ENCODE assay signal across 23 cellular contexts in genomic region chr6:24252215-24252614, GRCh38.
"Had no signal": no experiment of that assay in that cellular context is flagged by ENCODE, and none has a peak within 500 bp of the region (broad histone marks: within the 10 kb centered on the region; RNA-seq: fewer than 3 reads in every experiment).

No MANE protein-coding gene starts in this region.

- DNase-seq: activated CD4-positive, alpha-beta T cell treated with anti-CD3 and anti-CD28 coated beads for 4 hours; activated CD4-positive, alpha-beta T cell treated with anti-CD3 and anti-CD28 coated beads, Interleukin-2, amount 50 U/mL, for 48 hours; activated CD4-positive, CD25-positive, alpha-beta regulatory T cell; activated CD8-positive, alpha-beta memory T cell treated with anti-CD3 and anti-CD28 coated beads, Interleukin-2, amount 50 U/mL, for 48 hours; activated naive CD4-positive, alpha-beta T cell treated with Interleukin-2 at 50 U/mL for 16 hours; activated naive CD8-positive, alpha-beta T cell treated with anti-CD3 and anti-CD28 coated beads for 36 hours; activated T-cell treated with anti-CD3 and anti-CD28 coated beads, Interleukin-2, amount 50 U/mL, for 4 hours; colonic mucosa; dorsolateral prefrontal cortex; esophagus squamous epithelium; gastrocnemius medialis; hippocampal formation; lower lobe of right lung; naive B cell; pancreas; psoas muscle; small intestine; stimulated activated CD4-positive, alpha-beta T cell treated with anti-CD3 and anti-CD28 coated beads, Interleukin-2, amount 100 ng/mL, for 24 hours; stomach; T-helper 17 cell had no signal

- H3K4me3 ChIP-seq: colonic mucosa, dorsolateral prefrontal cortex, esophagus squamous epithelium, gastrocnemius medialis, lower lobe of right lung, pancreas, psoas muscle, stomach, suprapubic skin, tibial nerve had no signal

- H3K27ac ChIP-seq: colonic mucosa, dorsolateral prefrontal cortex, esophagus squamous epithelium, gastrocnemius medialis, lower lobe of right lung, neutrophil, pancreas, psoas muscle, stomach, suprapubic skin, tibial nerve had no signal

- H3K36me3 ChIP-seq: colonic mucosa, esophagus squamous epithelium, gastrocnemius medialis, lower lobe of right lung, neutrophil, pancreas, stomach, suprapubic skin, tibial nerve had no signal

- H3K27me3 ChIP-seq: colonic mucosa, dorsolateral prefrontal cortex, esophagus squamous epithelium, gastrocnemius medialis, pancreas, stomach, suprapubic skin, tibial nerve had no signal

- H3K9me3 ChIP-seq: colonic mucosa, esophagus squamous epithelium, gastrocnemius medialis, lower lobe of right lung, neutrophil, pancreas, psoas muscle, suprapubic skin had no signal

- H3K4me1 ChIP-seq: colonic mucosa, esophagus squamous epithelium, gastrocnemius medialis, lower lobe of right lung, psoas muscle, stomach, suprapubic skin, tibial nerve had no signal
